1 cellular context compared by ENCODE assay signal in the genomic region with DNA sequence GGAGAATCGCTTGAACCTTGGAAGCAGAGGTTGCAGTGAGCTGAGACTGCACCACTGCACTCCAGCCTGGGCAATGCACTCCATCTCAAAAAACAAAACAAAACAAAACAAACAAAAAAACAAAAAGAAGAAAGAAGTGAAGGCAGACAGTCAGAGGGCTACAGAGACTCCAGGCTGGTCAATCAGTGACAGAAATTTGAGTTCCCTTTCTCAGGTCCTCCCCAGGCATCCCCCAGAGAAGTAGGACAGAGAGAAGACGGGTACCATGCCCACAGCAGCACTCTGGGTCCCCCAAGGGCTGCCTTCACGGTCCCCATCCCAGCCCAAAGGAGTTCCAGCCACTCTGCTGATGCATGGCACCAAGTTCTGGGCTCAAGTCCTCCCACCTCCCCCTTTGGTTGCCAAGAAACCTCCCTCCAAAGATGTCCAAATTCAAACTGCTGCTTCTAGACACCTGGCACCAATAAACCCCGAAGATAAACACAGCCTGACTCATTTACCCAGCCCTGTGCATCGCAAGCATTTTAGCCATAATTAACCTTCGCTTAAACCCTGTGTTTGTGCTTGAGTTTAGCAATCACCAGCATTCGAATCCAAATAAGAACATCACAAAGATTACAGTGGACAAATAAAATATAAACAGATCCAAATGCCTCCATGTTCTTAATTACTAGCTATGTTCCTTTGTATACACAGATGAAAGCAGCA.
TF ChIP-seq lines count a peak whose summit lies in the region.

No MANE protein-coding gene starts in this region.

TF ChIP-seq in WTC11, 78 proteins besides CTCF, POLR2A, EP300 and RAD21 (continued from another document):
- TF ChIP-seq, protein P1, sequence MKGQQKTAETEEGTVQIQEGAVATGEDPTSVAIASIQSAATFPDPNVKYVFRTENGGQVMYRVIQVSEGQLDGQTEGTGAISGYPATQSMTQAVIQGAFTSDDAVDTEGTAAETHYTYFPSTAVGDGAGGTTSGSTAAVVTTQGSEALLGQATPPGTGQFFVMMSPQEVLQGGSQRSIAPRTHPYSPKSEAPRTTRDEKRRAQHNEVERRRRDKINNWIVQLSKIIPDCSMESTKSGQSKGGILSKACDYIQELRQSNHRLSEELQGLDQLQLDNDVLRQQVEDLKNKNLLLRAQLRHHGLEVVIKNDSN (CRISPR knock-in tag; IDR thresholded peaks at IDR 0.05): no peak
- TF ChIP-seq ERG (CRISPR knock-in tag; IDR thresholded peaks at IDR 0.05) (no peak), PRRX2 (CRISPR knock-in tag; IDR thresholded peaks at IDR 0.05) (no peak), SP1 (CRISPR knock-in tag; conservative IDR thresholded peaks at IDR 0.05) (no peak)
TF ChIP-seq in WTC11: peak in this region for 0.
